Comparison of ENCODE assay signal across 8 cellular contexts in genomic region chr18:21612125-21613100, GRCh38. TPM values are rescaled to one million over a fixed set of nuclear protein-coding genes. Genes with fewer than 3 reads are reported as not detected.
DNase-seq lines count a peak whose midpoint lies in the region; ATAC-seq, FAIRE-seq and TF ChIP-seq lines count a peak whose summit lies in the region.

Gene SNRPD1 (plus strand): TSS chr18:21612314. CDS start chr18:21612430, 116 bp downstream.

- H3K79me2 ChIP-seq in H1 (ENCODE audit: control insufficient read depth in 1 of 2, insufficient read depth in 2 of 2, low read length in 2 of 2), result peaks cover 38 to 52% of the 10 kb centered on the region in 2 experiments

- H4K8ac ChIP-seq in H1 (ENCODE audit: extremely low read depth, insufficient read depth, low read length) (peak within 1 kb of the TSS; percentile 99; the same call in 1 of the 2 replicates), mesenchymal stem cell (ENCODE audit: low read length) (peak within 1 kb of the TSS; percentile 85)

- H3K9ac ChIP-seq in H1 (replicated peaks in 1 of 4; ENCODE audit: extremely low read depth in 1 of 4, low read depth in 3 of 4, low read length in 3 of 4) (peak within 1 kb of the TSS; percentile 80 to 97 (median 94)), mesenchymal stem cell (ENCODE audit: low read length) (peak within 1 kb of the TSS; percentile 99)

- H4K20me1 ChIP-seq in H1 (replicated peaks in 1 of 2; ENCODE audit: control insufficient read depth in 1 of 2, insufficient read depth in 2 of 2, low read length in 2 of 2), result peaks cover 0 to 10% of the 10 kb centered on the region in 2 experiments

- peak; percentile 86 to 96 (median 95) for TF ChIP-seq CTCF in H1 (IDR thresholded peaks at IDR 0.05; ENCODE audit: control extremely low read depth in 1 of 3, insufficient read depth in 1 of 3, low read depth in 1 of 3, low read length in 3 of 3)

- no peak within 1 kb of the TSS for H2BK15ac ChIP-seq in H1 (ENCODE audit: low read length)
- H2BK15ac ChIP-seq in mesenchymal stem cell (ENCODE audit: low read depth, poor library complexity, severe bottlenecking), result peak within 1 kb of the TSS; percentile 15

- CTCF ChIA-PET in H1 (lab: Charles Lee; ENCODE audit: partially characterized antibody), result interaction anchor here (0.5 to 5.3 kb wide), 10 partner anchors 9 to 74 kb away, joined by 3 to 52 read pairs (median 3); partner anchors contain the start of gene ESCO1

- 0 out of 3 replicates have a peak, but pooled peaks of 1 of the 2 experiments have one; percentile 8 for TF ChIP-seq EP300 in H1 (IDR thresholded peaks at IDR 0.05; ENCODE audit: borderline replicate concordance in 1 of 2, low read depth in 2 of 2, low read length in 2 of 2)

- no peak within 1 kb of the TSS for H3K23ac ChIP-seq in H1 (ENCODE audit: insufficient read length)
- H3K23ac ChIP-seq in mesenchymal stem cell (ENCODE audit: low read length in 2 of 2), result peak within 1 kb of the TSS in 1 of 2 experiments; percentile 72

- H3K4me1 ChIP-seq in H1 (replicated peaks in 1 of 4; ENCODE audit: control insufficient read depth in 3 of 4, insufficient read depth in 4 of 4, low read length in 3 of 4) (no peaks in the 10 kb centered on the region; a peak in 1 of 7 replicates), mesenchymal stem cell (ENCODE audit: control insufficient read depth, insufficient read depth, low read depth, low read length) (peaks cover 3% of the 10 kb centered on the region)

- H3K27ac ChIP-seq in H1 (ENCODE audit: low read depth, low read length) (peak within 1 kb of the TSS; percentile 89), mesenchymal stem cell (ENCODE audit: low read length, poor library complexity, severe bottlenecking) (peak within 1 kb of the TSS; percentile 84)

- H3K14ac ChIP-seq in H1 (ENCODE audit: insufficient read length) (no peak within 1 kb of the TSS), mesenchymal stem cell (ENCODE audit: low read length in 2 of 2) (peak within 1 kb of the TSS in 1 of 2 experiments; percentile 81)

- H2BK12ac ChIP-seq in H1 (ENCODE audit: low read depth, low read length) (no peak within 1 kb of the TSS), mesenchymal stem cell (ENCODE audit: low read length in 2 of 2) (no peak within 1 kb of the TSS)

- H3K4me2 ChIP-seq in H1 (ENCODE audit: insufficient read depth in 1 of 2, low read depth in 2 of 2, low read length in 2 of 2) (peak within 1 kb of the TSS; percentile 55 to 56), mesenchymal stem cell (ENCODE audit: low read length, poor library complexity, severe bottlenecking) (peak within 1 kb of the TSS; percentile 73)

- H4K91ac ChIP-seq in H1 (replicated peaks; ENCODE audit: insufficient read length, low read length) (peak within 1 kb of the TSS; percentile 94), mesenchymal stem cell (ENCODE audit: low read length) (no peak within 1 kb of the TSS)

- H3K18ac ChIP-seq in H1 (ENCODE audit: extremely low read depth, low read length), result peak within 1 kb of the TSS; percentile 75
- H3K18ac ChIP-seq in mesenchymal stem cell (ENCODE audit: low read depth in 1 of 2, low read length in 2 of 2), result peak within 1 kb of the TSS; percentile 34 to 88

- peak within 1 kb of the TSS; percentile 99 for H3K56ac ChIP-seq in H1 (replicated peaks; ENCODE audit: insufficient read length, low read depth, low read length)

- H2BK20ac ChIP-seq in H1 (ENCODE audit: low read length), result 0 out of 2 replicates have a peak within 1 kb of the TSS, but pooled peaks have one; percentile 61

- H3K79me1 ChIP-seq in H1 (ENCODE audit: low read depth, low read length) (no peaks in the 10 kb centered on the region), mesenchymal stem cell (replicated peaks; ENCODE audit: low read length, poor library complexity, severe bottlenecking) (no peaks in the 10 kb centered on the region)

- H3K4me3 ChIP-seq in H1 (ENCODE audit: extremely low read depth in 1 of 4, insufficient read depth in 2 of 4, low read depth in 3 of 4, low read length in 4 of 4) (peak within 1 kb of the TSS; percentile 79 to 99 (median 93)), mesenchymal stem cell (ENCODE audit: insufficient read depth in 1 of 2, low read depth in 1 of 2, low read length in 2 of 2) (peak within 1 kb of the TSS; percentile 91 to 96)

- in situ Hi-C loops in Caki2 (cut with HindIII; ENCODE audit: low pct_unique_long_range_greater_than_20kb, low sequenced_read_pairs), result no loop called here

- POLR2A ChIA-PET in H1 (lab: Charles Lee; ENCODE audit: partially characterized antibody), result interaction anchor here (0.7 to 6.5 kb wide), 12 partner anchors 9 to 370 kb away, joined by 3 to 77 read pairs (median 4); partner anchors contain the start of genes ABHD3 and ESCO1

- ATAC-seq in GM21360 (IDR thresholded peaks at IDR 0.05; ENCODE audit: unreplicated experiment), result peak; percentile 98

- H2AFZ ChIP-seq in H1 (ENCODE audit: low read length), result peak within 1 kb of the TSS; percentile 98
- H2AFZ ChIP-seq in mesenchymal stem cell (ENCODE audit: low read depth, low read length), result peak within 1 kb of the TSS; percentile 88

- H2BK120ac ChIP-seq in H1 (replicated peaks; ENCODE audit: low read depth, low read length) (no peak within 1 kb of the TSS), mesenchymal stem cell (ENCODE audit: low read depth, low read length) (no peak within 1 kb of the TSS)

- peak; percentile 87 for DNase-seq in Caki2 (ENCODE audit: low read depth)
- peak; percentile 93 for DNase-seq in HT1080 (ENCODE audit: low read depth)
- DNase-seq in NOMO-1 (lab: John Stamatoyannopoulos, UW; ENCODE audit: unreplicated experiment in 2 of 2), result peak; percentile 78 to 91
- DNase-seq in activated CD8-positive, alpha-beta memory T cell treated with anti-CD3 and anti-CD28 coated beads for 4 hours (ENCODE audit: low read depth in 2 of 2), result peak; percentile 71 to 75
- peak; percentile 86 to 96 for DNase-seq in H1 (ENCODE audit: low read depth in 1 of 2, low spot score in 2 of 2)
- peak; percentile 92 for DNase-seq in mesenchymal stem cell
- DNase-seq in stimulated activated CD8-positive, alpha-beta memory T cell treated with anti-CD3 and anti-CD28 coated beads, Interleukin-12 subunit alpha, Interleukin-12 subunit beta, amount 100 ng/mL, for 4 hours (ENCODE audit: low read depth), result peak; percentile 82

- 6% methylated on average over 45 of the region's 59 CpGs; no CpG with 5 or more reads in 1 of the 2 experiments for WGBS in H1 (ENCODE audit: extremely low coverage in 1 of 2, insufficient coverage in 1 of 2, insufficient read length in 1 of 2, insufficient replicate concordance in 2 of 2, low coverage in 1 of 2, low lambda C conversion rate in 2 of 2, missing lambda C conversion rate in 1 of 2), 2 experiments
- 1% methylated on average over 56 of the region's 59 CpGs for WGBS in mesenchymal stem cell

- H3K4ac ChIP-seq in H1 (replicated peaks; ENCODE audit: insufficient read length, low read depth, low read length) (peak within 1 kb of the TSS; percentile 95), mesenchymal stem cell (ENCODE audit: low read depth in 1 of 2, low read length in 2 of 2) (peak within 1 kb of the TSS; percentile 57 to 97)

- peak; percentile 95 to 99 for TF ChIP-seq POLR2A in H1 (IDR thresholded peaks at IDR 0.05; ENCODE audit: control extremely low read depth in 1 of 2, low read depth in 2 of 2, low read length in 2 of 2)

- H3K23me2 ChIP-seq in H1 (ENCODE audit: low read depth, low read length), result no peaks in the 10 kb centered on the region

- H3K36me3 ChIP-seq in H1 (ENCODE audit: control insufficient read depth in 2 of 4, insufficient read depth in 4 of 4, low read length in 3 of 4), result peaks cover under 1 to 15% (median 5%) of the 10 kb centered on the region in 4 experiments
- peaks cover 7 to 19% of the 10 kb centered on the region in 2 experiments for H3K36me3 ChIP-seq in mesenchymal stem cell (ENCODE audit: control insufficient read depth in 1 of 2, insufficient read depth in 2 of 2, low read depth in 1 of 2, low read length in 2 of 2)

- peak within 1 kb of the TSS; percentile 80 for H4K5ac ChIP-seq in H1 (ENCODE audit: insufficient read length, low read depth, low read length)

- H3K27me3 ChIP-seq in H1 (replicated peaks in 1 of 4; ENCODE audit: control insufficient read depth in 3 of 4, extremely low read depth in 1 of 4, insufficient read depth in 3 of 4, low read length in 3 of 4) (no peaks in the 10 kb centered on the region), mesenchymal stem cell (ENCODE audit: control insufficient read depth in 1 of 2, insufficient read depth in 1 of 2, low read length in 2 of 2) (no peaks in the 10 kb centered on the region)

- H3K9me3 ChIP-seq in H1 (ENCODE audit: insufficient read depth in 2 of 2, low read depth in 1 of 2, low read length in 1 of 2), result no peaks in the 10 kb centered on the region
- H3K9me3 ChIP-seq in mesenchymal stem cell (ENCODE audit: control insufficient read depth, low read length), result no peaks in the 10 kb centered on the region

- peak within 1 kb of the TSS; percentile 98 for H2BK5ac ChIP-seq in H1 (ENCODE audit: low read depth, low read length)
- peak within 1 kb of the TSS; percentile 5 for H2BK5ac ChIP-seq in mesenchymal stem cell (ENCODE audit: low read depth, low read length, poor library complexity, severe bottlenecking)

- FAIRE-seq in H1 (lab: Jason Lieb, UNC), result no peak

- TF ChIP-seq RAD21 in H1 (IDR thresholded peaks at IDR 0.05 in 1 of 2, conservative IDR thresholded peaks at IDR 0.05 in 1 of 2; ENCODE audit: low read depth in 2 of 2, low read length in 2 of 2), result peak in 1 of 2 experiments; percentile 46; a peak in 3 of 4 replicates

- H2AK5ac ChIP-seq in H1 (ENCODE audit: low read depth, low read length) (0 out of 2 replicates have a peak within 1 kb of the TSS, but pooled peaks have one; percentile 33), mesenchymal stem cell (ENCODE audit: low read length, severe bottlenecking) (peak within 1 kb of the TSS; percentile 73)

TF ChIP-seq in H1, 55 proteins besides CTCF, POLR2A, EP300 and RAD21 (continues in another document):
- TF ChIP-seq GABPA (IDR thresholded peaks at IDR 0.05; ENCODE audit: borderline replicate concordance, insufficient read depth, low read length), result peak; percentile 89
- TF ChIP-seq ASH2L (IDR thresholded peaks at IDR 0.05; ENCODE audit: low read length), result peak; percentile 90

RNA-seq across cellular contexts. Expression of gene SNRPD1, which starts in this region (rescaled TPM):
- 7.2 and 11.1 TPM in 2 replicates for total RNA-seq in Caki2 (2014; rRNA removed; shearing (Covaris generic); ENCODE audit: low replicate concordance)
- total RNA-seq in HT1080 (2014; rRNA removed; shearing (Covaris generic)), result 168 and 175 TPM in 2 replicates
- 62.8 and 71.8 TPM in 2 replicates for polyA plus RNA-seq in HT1080 (2015; cell fraction: cytosol; rRNA removed)
- polyA plus RNA-seq in HT1080 (2015; cell fraction: nucleus; rRNA removed), result 32.7 and 34.6 TPM in 2 replicates
- 180 and 184 TPM in 2 replicates for total RNA-seq in H1 (2021; fragmentation: NEBNext Ultra II Directional; extraction: Animal tissue kit (Norgen Biotek cat#: 25700))
- polyA plus RNA-seq in H1 (2011; rRNA removed), result 27.3 and 59.6 TPM in 2 replicates
- 140 TPM for polyA plus RNA-seq in H1 (2011; cell fraction: cytosol; rRNA removed)
- polyA plus RNA-seq in H1 (2011; cell fraction: nucleus; rRNA removed), result 5.0 TPM
- polyA plus RNA-seq in H1 (2012, experiment 1 of 2), result 116 to 202 TPM (median 168 TPM) in 4 replicates
- polyA plus RNA-seq in H1 (2012, experiment 2 of 2), result 473 TPM
- 175 TPM for polyA plus RNA-seq in H1 (2013, experiment 1 of 2)
- 201 TPM for polyA plus RNA-seq in H1 (2013, experiment 2 of 2)
- polyA minus RNA-seq in H1 (2011; rRNA and poly(A)+ RNA removed), result 8.5 and 11.2 TPM in 2 replicates
- polyA minus RNA-seq in H1 (2011; cell fraction: cytosol; rRNA and poly(A)+ RNA removed), result 60.0 TPM
- polyA minus RNA-seq in H1 (2011; cell fraction: nucleus; rRNA and poly(A)+ RNA removed), result 19.4 TPM
- 61.4 TPM for polyA plus RNA-seq in mesenchymal stem cell (2013, experiment 1 of 2)
- polyA plus RNA-seq in mesenchymal stem cell (2013, experiment 2 of 2), result 62.3 TPM

Comparison
In these comparisons a context has a peak if more than half of its experiments do, and no peak if none do; other contexts are left out.
1. Peak in every context shown above with its lines: DNase-seq, ATAC-seq, H3K4me3 ChIP-seq and H3K27ac ChIP-seq.
2. RNA of gene SNRPD1 (total RNA-seq): 180 to 184 TPM in H1 and 168 to 175 TPM in HT1080; 7.2 to 11.1 TPM in Caki2; every median in the first group is over 10 times any median in the second.